ENCODE assay signal across 8 cellular contexts in the genomic region with DNA sequence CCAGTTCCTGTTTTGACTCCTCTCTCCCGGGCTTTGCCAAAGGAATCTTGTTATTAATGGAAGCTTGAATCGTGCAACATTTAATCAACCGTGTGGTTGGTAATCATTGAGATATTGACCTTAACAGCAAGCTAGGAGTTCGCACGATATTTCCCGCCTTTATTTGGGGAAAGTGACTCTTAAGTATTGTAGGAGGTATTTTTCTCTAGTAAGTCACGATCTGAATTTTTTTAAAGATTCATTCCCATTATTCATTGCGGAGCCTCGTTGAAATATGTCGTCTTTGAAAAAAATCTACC. TPM values are rescaled to one million over a fixed set of nuclear protein-coding genes. Genes with fewer than 3 reads are reported as not detected.
DNase-seq lines count a peak whose midpoint lies in the region; ATAC-seq and TF ChIP-seq lines count a peak whose summit lies in the region.

No MANE protein-coding gene starts in this region.

- CTCF ChIA-PET in HEK293T (lab: Yijun Ruan, JAX) = no interaction called here
- CTCF ChIA-PET in activated CD8-positive, alpha-beta T cell treated with anti-CD3 and anti-CD28 coated beads for 36 hours (lab: Charles Lee) = interaction anchor here (0.8 kb wide), 1 partner anchor 110 kb away, joined by 3 read pairs; no protein-coding TSS in a partner anchor

- peaks cover 30% of the 10 kb centered on the region for H3K4me1 Mint-ChIP-seq in activated CD8-positive, alpha-beta T cell treated with anti-CD3 and anti-CD28 coated beads for 36 hours (ENCODE audit: low read depth)
- peaks cover 8% of the 10 kb centered on the region for H3K4me1 Mint-ChIP-seq in stimulated activated effector memory CD8-positive, alpha-beta T cell treated with anti-CD3 and anti-CD28 coated beads, Interleukin-12 subunit alpha, Interleukin-12 subunit beta, amount 100 ng/mL, for 72 hours

- peak overlapping the region; percentile 91 for H3K4me3 Mint-ChIP-seq in activated CD8-positive, alpha-beta T cell treated with anti-CD3 and anti-CD28 coated beads for 36 hours
- H3K4me3 Mint-ChIP-seq in stimulated activated effector memory CD8-positive, alpha-beta T cell treated with anti-CD3 and anti-CD28 coated beads, Interleukin-12 subunit alpha, Interleukin-12 subunit beta, amount 100 ng/mL, for 72 hours = peak overlapping the region; percentile 90

- no peak for DNase-seq in HEK293T (ENCODE audit: extremely low spot score)
- DNase-seq in activated CD8-positive, alpha-beta T cell treated with anti-CD3 and anti-CD28 coated beads for 36 hours = no peak
- DNase-seq in stimulated activated effector memory CD8-positive, alpha-beta T cell treated with anti-CD3 and anti-CD28 coated beads, Interleukin-12 subunit alpha, Interleukin-12 subunit beta, amount 100 ng/mL, for 72 hours (ENCODE audit: low spot score in 2 of 2) = no peak
- no peak for DNase-seq in anterior cingulate cortex (lab: John Stamatoyannopoulos, UW)
- DNase-seq in activated effector memory CD4-positive, alpha-beta T cell treated with Interleukin-2 at 50 U/mL for 16 hours = no peak

- TF ChIP-seq CTCF in activated CD8-positive, alpha-beta T cell treated with anti-CD3 and anti-CD28 coated beads for 36 hours (IDR thresholded peaks at IDR 0.05) = no peak

- peaks cover 5% of the 10 kb centered on the region for H3K27me3 Mint-ChIP-seq in activated CD8-positive, alpha-beta T cell treated with anti-CD3 and anti-CD28 coated beads for 36 hours

- H3K4me3 ChIP-seq in iPS-11a (ENCODE audit: low read depth, low read length) = peak overlapping the region; percentile 97

- POLR2A ChIA-PET in HEK293T (lab: Yijun Ruan, JAX) = interaction anchor here (0.6 to 2.6 kb wide), 11 partner anchors 12 to 232 kb away, joined by 3 to 29 read pairs (median 4); a partner anchor contains a TSS
- POLR2A ChIA-PET in activated CD8-positive, alpha-beta T cell treated with anti-CD3 and anti-CD28 coated beads for 36 hours (lab: Charles Lee) = interaction anchor here (0.7 to 1.4 kb wide), 7 partner anchors 13 to 408 kb away, joined by 3 to 6 read pairs (median 3); a partner anchor contains a TSS

- H3K9me3 Mint-ChIP-seq in activated CD8-positive, alpha-beta T cell treated with anti-CD3 and anti-CD28 coated beads for 36 hours = no peaks in the 10 kb centered on the region
- H3K9me3 Mint-ChIP-seq in stimulated activated effector memory CD8-positive, alpha-beta T cell treated with anti-CD3 and anti-CD28 coated beads, Interleukin-12 subunit alpha, Interleukin-12 subunit beta, amount 100 ng/mL, for 72 hours = no peaks in the 10 kb centered on the region

- peak overlapping the region; percentile 98 for H3K27ac Mint-ChIP-seq in activated CD8-positive, alpha-beta T cell treated with anti-CD3 and anti-CD28 coated beads for 36 hours
- peak overlapping the region; percentile 97 for H3K27ac Mint-ChIP-seq in stimulated activated effector memory CD8-positive, alpha-beta T cell treated with anti-CD3 and anti-CD28 coated beads, Interleukin-12 subunit alpha, Interleukin-12 subunit beta, amount 100 ng/mL, for 72 hours

- intact Hi-C loops in activated CD8-positive, alpha-beta T cell treated with anti-CD3 and anti-CD28 coated beads for 36 hours (cut with micrococcal nuclease) = no loop called here

- no peak for ATAC-seq in activated CD8-positive, alpha-beta T cell treated with anti-CD3 and anti-CD28 coated beads for 36 hours
- no peak for ATAC-seq in stimulated activated effector memory CD8-positive, alpha-beta T cell treated with anti-CD3 and anti-CD28 coated beads, Interleukin-12 subunit alpha, Interleukin-12 subunit beta, amount 100 ng/mL, for 72 hours
- no peak for ATAC-seq in HG02763 (IDR thresholded peaks at IDR 0.05; ENCODE audit: unreplicated experiment)
- ATAC-seq in GM18907 (IDR thresholded peaks at IDR 0.05; ENCODE audit: unreplicated experiment) = no peak

- peaks cover 25% of the 10 kb centered on the region for H3K36me3 Mint-ChIP-seq in activated CD8-positive, alpha-beta T cell treated with anti-CD3 and anti-CD28 coated beads for 36 hours (ENCODE audit: low read depth)
- H3K36me3 Mint-ChIP-seq in stimulated activated effector memory CD8-positive, alpha-beta T cell treated with anti-CD3 and anti-CD28 coated beads, Interleukin-12 subunit alpha, Interleukin-12 subunit beta, amount 100 ng/mL, for 72 hours = peaks cover 24% of the 10 kb centered on the region

TF ChIP-seq in HEK293T, 16 proteins besides CTCF, POLR2A, EP300 and RAD21:
- TF ChIP-seq L3MBTL2 (conservative IDR thresholded peaks at IDR 0.05) = peak; percentile 51
- TF ChIP-seq FOXK2 (IDR thresholded peaks at IDR 0.05) = no peak

RNA-seq across cellular contexts. Expression of a gene that starts 0.7 kb away (rescaled TPM):
- 10 to 100 TPM; 25.1 to 27.1 TPM for total RNA-seq in activated CD8-positive, alpha-beta T cell treated with anti-CD3 and anti-CD28 coated beads for 36 hours

RNA-seq across cellular contexts. Expression of a gene that starts 46.4 kb away (rescaled TPM):
- 1 to 10 TPM; 2.1 to 2.3 TPM for total RNA-seq in activated CD8-positive, alpha-beta T cell treated with anti-CD3 and anti-CD28 coated beads for 36 hours
